Comparison of ENCODE assay signal across 30 cellular contexts in the genomic region with DNA sequence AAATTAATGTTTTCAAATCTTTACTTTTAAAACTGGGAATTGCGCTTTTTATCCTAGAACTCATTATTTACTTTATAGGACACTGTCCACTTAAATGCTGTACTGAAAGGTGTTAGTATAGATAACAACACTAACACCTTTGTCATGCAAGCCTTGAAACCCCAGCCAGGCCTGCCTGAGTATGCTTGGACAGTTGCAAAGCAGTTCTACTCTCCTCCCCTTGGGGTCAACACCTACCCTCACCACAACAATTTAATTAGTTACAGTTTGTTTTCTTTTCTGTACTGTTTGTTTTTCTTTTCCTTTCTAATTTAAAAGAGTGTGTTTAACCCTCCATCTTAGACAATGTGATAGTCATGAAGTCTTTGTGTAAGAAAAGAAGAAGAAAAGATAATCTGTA.
"Had no signal": no experiment of that assay in that cellular context is flagged by ENCODE, and none has a peak within 500 bp of the region (broad histone marks: within the 10 kb centered on the region; RNA-seq: fewer than 3 reads in every experiment).

No MANE protein-coding gene starts in this region.

- H3K27me3 ChIP-seq: SJSA1 had no signal

- H3K4me3 Mint-ChIP-seq: activated CD4-positive, alpha-beta memory T cell treated with anti-CD3 and anti-CD28 coated beads, Interleukin-2, amount 10 ng/mL, durations not matched to agents 7 days and 5 days; activated CD8-positive, alpha-beta memory T cell treated with anti-CD3 and anti-CD28 coated beads, Interleukin-2, amount 10 ng/mL, durations not matched to agents 7 days and 5 days; activated naive CD4-positive, alpha-beta T cell treated with anti-CD3 and anti-CD28 coated beads, Interleukin-2, amount 10 ng/mL, durations not matched to agents 7 days and 5 days; activated naive CD8-positive, alpha-beta T cell; activated naive CD8-positive, alpha-beta T cell treated with anti-CD3 and anti-CD28 coated beads, Interleukin-2, amount 50 U/mL, for 24 hours; brain had no signal

- ATAC-seq: activated CD8-positive, alpha-beta memory T cell treated with anti-CD3 and anti-CD28 coated beads, Interleukin-2, amount 10 ng/mL, durations not matched to agents 7 days and 5 days; activated naive CD8-positive, alpha-beta T cell treated with anti-CD3 and anti-CD28 coated beads, Interleukin-2, amount 50 U/mL, for 24 hours; Panc1 had no signal

- H3K4me1 ChIP-seq: SJSA1 had no signal

- H3K4me1 Mint-ChIP-seq: activated naive CD4-positive, alpha-beta T cell treated with anti-CD3 and anti-CD28 coated beads, Interleukin-2, amount 10 ng/mL, durations not matched to agents 7 days and 5 days; activated naive CD8-positive, alpha-beta T cell treated with anti-CD3 and anti-CD28 coated beads, Interleukin-2, amount 50 U/mL, for 24 hours; brain had no signal

- DNase-seq: activated CD4-positive, alpha-beta memory T cell treated with anti-CD3 and anti-CD28 coated beads, Interleukin-2, amount 10 ng/mL, durations not matched to agents 7 days and 5 days; activated CD4-positive, alpha-beta T cell treated with anti-CD3 and anti-CD28 coated beads for 1 hour; activated CD4-positive, alpha-beta T cell treated with anti-CD3 and anti-CD28 coated beads for 48 hours; activated CD4-positive, CD25-positive, alpha-beta regulatory T cell; activated CD8-positive, alpha-beta memory T cell treated with anti-CD3 and anti-CD28 coated beads for 24 hours; activated CD8-positive, alpha-beta memory T cell treated with anti-CD3 and anti-CD28 coated beads, Interleukin-2, amount 10 ng/mL, durations not matched to agents 7 days and 5 days; activated CD8-positive, alpha-beta memory T cell treated with anti-CD3 and anti-CD28 coated beads, Interleukin-2, amount 50 U/mL, for 48 hours; activated effector memory CD4-positive, alpha-beta T cell treated with Interleukin-2 at 50 U/mL for 16 hours; activated naive CD4-positive, alpha-beta T cell treated with anti-CD3 and anti-CD28 coated beads, Interleukin-2, amount 10 ng/mL, durations not matched to agents 7 days and 5 days; activated naive CD8-positive, alpha-beta T cell treated with anti-CD3 and anti-CD28 coated beads, Interleukin-2, amount 50 U/mL, for 24 hours; activated T-cell treated with anti-CD3 and anti-CD28 coated beads, Interleukin-2, amount 50 U/mL, for 48 hours; anterior cingulate cortex; caudate nucleus; NCI-H1105 treated with DMSO at 0.1 percent for 48 hours; NCI-H1436; NCI-H1694; NCI-H1930; NCI-H2081 treated with DMSO at 0.1 percent for 48 hours; NCI-H345; NCI-H524 treated with DMSO at 0.1 percent for 48 hours; RPMI8226; SHP77 treated with DMSO at 0.1 percent for 48 hours; SK-N-SH; T-helper 1 cell; T-helper 2 cell; T-helper 9 cell had no signal

- H3K9me3 ChIP-seq: SJSA1, SK-N-SH had no signal

- H3K36me3 Mint-ChIP-seq: activated naive CD4-positive, alpha-beta T cell treated with anti-CD3 and anti-CD28 coated beads, Interleukin-2, amount 10 ng/mL, durations not matched to agents 7 days and 5 days; brain had no signal

- H3K27me3 Mint-ChIP-seq: activated CD4-positive, alpha-beta memory T cell treated with anti-CD3 and anti-CD28 coated beads, Interleukin-2, amount 10 ng/mL, durations not matched to agents 7 days and 5 days; activated CD8-positive, alpha-beta memory T cell treated with anti-CD3 and anti-CD28 coated beads, Interleukin-2, amount 10 ng/mL, durations not matched to agents 7 days and 5 days; activated naive CD4-positive, alpha-beta T cell treated with anti-CD3 and anti-CD28 coated beads, Interleukin-2, amount 10 ng/mL, durations not matched to agents 7 days and 5 days; activated naive CD8-positive, alpha-beta T cell treated with anti-CD3 and anti-CD28 coated beads, Interleukin-2, amount 50 U/mL, for 24 hours; brain had no signal

- H3K36me3 ChIP-seq: SJSA1 had no signal

- H3K27ac Mint-ChIP-seq: activated CD4-positive, alpha-beta memory T cell treated with anti-CD3 and anti-CD28 coated beads, Interleukin-2, amount 10 ng/mL, durations not matched to agents 7 days and 5 days; activated CD8-positive, alpha-beta memory T cell treated with anti-CD3 and anti-CD28 coated beads, Interleukin-2, amount 10 ng/mL, durations not matched to agents 7 days and 5 days; activated naive CD4-positive, alpha-beta T cell treated with anti-CD3 and anti-CD28 coated beads, Interleukin-2, amount 10 ng/mL, durations not matched to agents 7 days and 5 days; activated naive CD8-positive, alpha-beta T cell; activated naive CD8-positive, alpha-beta T cell treated with anti-CD3 and anti-CD28 coated beads, Interleukin-2, amount 50 U/mL, for 24 hours; brain had no signal

- H3K4me3 ChIP-seq: SJSA1 had no signal
